ENCODE assay signal across 15 cellular contexts in genomic region chr11:35238882-35239281, GRCh38.
"Had no signal": no experiment of that assay in that cellular context is flagged by ENCODE, and none has a peak within 500 bp of the region (broad histone marks: within the 10 kb centered on the region; RNA-seq: fewer than 3 reads in every experiment).

No MANE protein-coding gene starts in this region.

- H3K27me3 ChIP-seq: cardiac muscle cell had no signal

- H2AFZ ChIP-seq: PC-9 had no signal

- H3K27ac Mint-ChIP-seq: activated CD4-positive, alpha-beta T cell treated with anti-CD3 and anti-CD28 coated beads, Interleukin-2, amount 10 ng/mL, durations not matched to agents 24 days and 14 days; activated naive CD4-positive, alpha-beta T cell treated with anti-CD3 and anti-CD28 coated beads for 36 hours; activated naive CD8-positive, alpha-beta T cell; brain; T-helper 1 cell treated with Interleukin-12 subunit alpha and Interleukin-12 subunit beta and Interleukin-4 antibody, amounts not matched to agents 30 μg/mL and 1 μg/mL, for 36 hours; WTC11 had no signal

- DNase-seq: activated CD8-positive, alpha-beta memory T cell treated with anti-CD3 and anti-CD28 coated beads for 24 hours; activated gamma-delta T cell; NCI-H1436 treated with DMSO at 0.1 percent for 48 hours; PC-9; T-helper 9 cell had no signal

- H3K27ac ChIP-seq: cardiac muscle cell, PC-9 had no signal

- H3K36me3 ChIP-seq: cardiac muscle cell had no signal

- ATAC-seq: activated T-cell treated with anti-CD3 and anti-CD28 coated beads, Interleukin-2, amount 50 U/mL, for 4 hours had no signal

- H3K4me3 Mint-ChIP-seq: activated CD4-positive, alpha-beta T cell treated with anti-CD3 and anti-CD28 coated beads, Interleukin-2, amount 10 ng/mL, durations not matched to agents 24 days and 14 days; activated naive CD4-positive, alpha-beta T cell treated with anti-CD3 and anti-CD28 coated beads for 36 hours; activated naive CD8-positive, alpha-beta T cell; activated T-cell treated with anti-CD3 and anti-CD28 coated beads, Interleukin-2, amount 50 U/mL, for 4 hours; brain; T-helper 1 cell treated with Interleukin-12 subunit alpha and Interleukin-12 subunit beta and Interleukin-4 antibody, amounts not matched to agents 30 μg/mL and 1 μg/mL, for 36 hours; WTC11 had no signal

- H3K4me2 ChIP-seq: PC-9 had no signal

- FAIRE-seq: astrocyte had no signal

- H3K27me3 Mint-ChIP-seq: activated naive CD8-positive, alpha-beta T cell had no signal

- H3K4me3 ChIP-seq: cardiac muscle cell, K562, PC-9 had no signal
